In genomic region chr6:51753635-51754034, GRCh38 we compare ENCODE assay signal across 11 cellular contexts.
DNase-seq lines count a peak whose midpoint lies in the region; ATAC-seq and FAIRE-seq lines count a peak whose summit lies in the region.
"Had no signal": no experiment of that assay in that cellular context is flagged by ENCODE, and none has a peak within 500 bp of the region (broad histone marks: within the 10 kb centered on the region; RNA-seq: fewer than 3 reads in every experiment).

No MANE protein-coding gene starts in this region.

- H3K36me3 Mint-ChIP-seq in activated CD4-positive, alpha-beta T cell treated with anti-CD3 and anti-CD28 coated beads for 36 hours (ENCODE audit: low read depth), result no peaks in the 10 kb centered on the region

- in situ Hi-C loops in KBM-7 (cut with MboI; ENCODE audit: low pct_unique_long_range_greater_than_20kb, low sequenced_read_pairs), result no loop called here

- H3K4me3 Mint-ChIP-seq in activated CD4-positive, alpha-beta T cell treated with anti-CD3 and anti-CD28 coated beads for 36 hours, result no peak overlapping the region

- WGBS in small intestine, 3 donors, result 34 to 44% (median 36%) methylated on average over 6 of the region's 6 CpGs

- POLR2A ChIA-PET in activated CD4-positive, alpha-beta T cell treated with anti-CD3 and anti-CD28 coated beads for 36 hours (lab: Charles Lee), result no interaction called here

- H3K9me3 Mint-ChIP-seq in activated CD4-positive, alpha-beta T cell treated with anti-CD3 and anti-CD28 coated beads for 36 hours (ENCODE audit: low read depth), result no peaks in the 10 kb centered on the region
- H3K9me3 Mint-ChIP-seq: activated T-helper 2 cell treated with anti-CD3 and anti-CD28 coated beads, Interferon-gamma antibody, Interleukin-2, Interleukin-4, amounts not matched to agents 10 μg/mL and 5 μg/mL and 100 μg/mL, durations not matched to agents 14 hours and 24 hours and 36 hours had no signal

- H3K27me3 Mint-ChIP-seq in activated CD4-positive, alpha-beta T cell treated with anti-CD3 and anti-CD28 coated beads for 36 hours, result no peaks in the 10 kb centered on the region

- H3K9me3 ChIP-seq in small intestine (ENCODE audit: control insufficient read depth, low read depth), result no peaks in the 10 kb centered on the region
- H3K9me3 ChIP-seq: thoracic aorta had no signal

- H3K36me3 ChIP-seq in small intestine (ENCODE audit: control insufficient read depth in 2 of 2, insufficient read depth in 2 of 2, low read length in 2 of 2), result no peaks in the 10 kb centered on the region
- H3K36me3 ChIP-seq: thoracic aorta had no signal

- H3K4me3 ChIP-seq in small intestine (ENCODE audit: low read depth in 1 of 2, low read length in 2 of 2), result no peak overlapping the region
- H3K4me3 ChIP-seq: thoracic aorta had no signal

- FAIRE-seq in small intestine (lab: Jason Lieb, UNC), result no peak

- H3K4me1 Mint-ChIP-seq in activated CD4-positive, alpha-beta T cell treated with anti-CD3 and anti-CD28 coated beads for 36 hours, result no peaks in the 10 kb centered on the region

- CTCF ChIA-PET in activated CD4-positive, alpha-beta T cell treated with anti-CD3 and anti-CD28 coated beads for 36 hours (lab: Charles Lee), result interaction anchor here (0.6 kb wide), 1 partner anchor 24 kb away, joined by 3 read pairs; no protein-coding TSS in a partner anchor

- H3K27me3 ChIP-seq in small intestine (ENCODE audit: control insufficient read depth in 2 of 2, insufficient read depth in 2 of 2, low read length in 2 of 2), result no peaks in the 10 kb centered on the region

- no peak overlapping the region for H3K27ac Mint-ChIP-seq in activated CD4-positive, alpha-beta T cell treated with anti-CD3 and anti-CD28 coated beads for 36 hours
- H3K27ac Mint-ChIP-seq: activated T-helper 2 cell treated with anti-CD3 and anti-CD28 coated beads, Interferon-gamma antibody, Interleukin-2, Interleukin-4, amounts not matched to agents 10 μg/mL and 5 μg/mL and 100 μg/mL, durations not matched to agents 14 hours and 24 hours and 36 hours had no signal

- no peak for ATAC-seq in activated CD4-positive, alpha-beta T cell treated with anti-CD3 and anti-CD28 coated beads for 36 hours

- intact Hi-C loops in activated CD4-positive, alpha-beta T cell treated with anti-CD3 and anti-CD28 coated beads for 36 hours (cut with DNase I, micrococcal nuclease), result loop anchor here in 1 of 2 experiments (10.0 kb wide), 1 partner anchor 939 kb away; the partner anchor contains the start of gene TFAP2B

- peak; percentile 30 for DNase-seq in activated CD4-positive, alpha-beta T cell treated with anti-CD3 and anti-CD28 coated beads for 36 hours
- DNase-seq in activated CD4-positive, alpha-beta T cell treated with anti-CD3 and anti-CD28 coated beads, Interleukin-2, amount 50 U/mL, for 1 hour, result no peak
- DNase-seq in KBM-7 (peak; percentile 16), ecto neural progenitor cell (ENCODE audit: low spot score) (peak; percentile 77), small intestine (peak; percentile 6), T-helper 9 cell (no peak)
- no peak for DNase-seq in activated effector memory CD4-positive, alpha-beta T cell treated with Interleukin-2 at 50 U/mL for 16 hours
- no peak for DNase-seq in stimulated activated CD4-positive, alpha-beta T cell treated with anti-CD3 and anti-CD28 coated beads, Interleukin-4, amount 100 ng/mL, for 1 hour
- DNase-seq: NK-92 treated with Interleukin-12 subunit alpha and Interleukin-12 subunit beta, amount 100 ng/mL, for 24 hours had no signal

- H3K27ac ChIP-seq in small intestine (ENCODE audit: low read depth in 1 of 2, low read length in 1 of 2), result no peak overlapping the region
- H3K27ac ChIP-seq: thoracic aorta had no signal

- H3K4me1 ChIP-seq in small intestine (ENCODE audit: control insufficient read depth in 2 of 2, insufficient read depth in 1 of 2, low read depth in 1 of 2, low read length in 1 of 2), result no peaks in the 10 kb centered on the region

Comparison
In these comparisons a context has a peak if more than half of its experiments do, and no peak if none do; other contexts are left out.
1. DNase-seq: peak in activated CD4-positive, alpha-beta T cell treated with anti-CD3 and anti-CD28 coated beads for 36 hours (single experiment), KBM-7 (single experiment), ecto neural progenitor cell (single experiment) and small intestine (single experiment); none in activated CD4-positive, alpha-beta T cell treated with anti-CD3 and anti-CD28 coated beads, Interleukin-2, amount 50 U/mL, for 1 hour (single experiment), activated effector memory CD4-positive, alpha-beta T cell treated with Interleukin-2 at 50 U/mL for 16 hours (single experiment), T-helper 9 cell (single experiment) and stimulated activated CD4-positive, alpha-beta T cell treated with anti-CD3 and anti-CD28 coated beads, Interleukin-4, amount 100 ng/mL, for 1 hour (single experiment).